8 cellular contexts compared by ENCODE assay signal in genomic region chr3:135503429-135504083, GRCh38.
DNase-seq lines count a peak whose midpoint lies in the region; ATAC-seq, FAIRE-seq and TF ChIP-seq lines count a peak whose summit lies in the region.

No MANE protein-coding gene starts in this region.

- intact Hi-C loops in GM12878 (cut with micrococcal nuclease; ENCODE audit: unreplicated experiment): loop anchor here (1.0 to 10.0 kb wide), 3 partner anchors 391 to 903 kb away; partner anchors contain the start of gene EPHB1

- WGBS in GM12878 (ENCODE audit: insufficient coverage, insufficient replicate concordance, low lambda C conversion rate, missing lambda C conversion rate): 3% methylated on average over 14 of the region's 14 CpGs
- whole genome bisulfite sequencing in iPS DF 6.9 (ENCODE audit: insufficient coverage, insufficient read length): no CpG with 5 or more reads among the region's 14 CpGs

- H3K9me3 ChIP-seq in GM12878 (replicated peaks; ENCODE audit: control insufficient read depth, insufficient read depth, low read length): no peaks in the 10 kb centered on the region
- H3K9me3 ChIP-seq in iPS DF 6.9 (ENCODE audit: control insufficient read depth, insufficient read depth, low read length): no peaks in the 10 kb centered on the region

- H3K4me3 ChIP-seq in GM12878: no peak overlapping the region
- H3K4me3 ChIP-seq in iPS DF 6.9 (ENCODE audit: low read length): no peak overlapping the region

- H2AFZ ChIP-seq in GM12878 (ENCODE audit: control insufficient read depth, low read depth, low read length): no peak overlapping the region

- H3K4me1 ChIP-seq in GM12878 (ENCODE audit: control insufficient read depth, insufficient read depth, low read length): no peaks in the 10 kb centered on the region
- no peaks in the 10 kb centered on the region; the same call in 1 of the 2 replicates for H3K4me1 ChIP-seq in iPS DF 6.9 (ENCODE audit: control insufficient read depth, insufficient read depth, low read length)

- H3K36me3 ChIP-seq in GM12878 (ENCODE audit: control insufficient read depth in 2 of 2, insufficient read depth in 2 of 2, low read length in 1 of 2) (no peaks in the 10 kb centered on the region), iPS DF 6.9 (ENCODE audit: control insufficient read depth, insufficient read depth, low read length) (no peaks in the 10 kb centered on the region)

- in situ Hi-C loops in GM12878 (cut with MboI): loop anchor here (5.0 to 10.0 kb wide), 2 partner anchors 711 to 899 kb away; no protein-coding TSS in a partner anchor

- H4K20me1 ChIP-seq in GM12878 (ENCODE audit: control insufficient read depth, insufficient read depth): no peaks in the 10 kb centered on the region

- TF ChIP-seq CTCF in GM12878 (IDR thresholded peaks at IDR 0.05 in 2 of 3, conservative IDR thresholded peaks at IDR 0.05 in 1 of 3; ENCODE audit: control insufficient read depth in 2 of 3, extremely low read depth in 1 of 3, insufficient read depth in 1 of 3, low read depth in 3 of 3, low read length in 3 of 3): peak; percentile 76 to 81 (median 80)

- H3K27ac ChIP-seq in GM12878 (ENCODE audit: control insufficient read depth, insufficient read depth): no peak overlapping the region
- no peak overlapping the region for H3K27ac ChIP-seq in iPS DF 6.9 (ENCODE audit: low read length)

- ATAC-seq in GM19372 (IDR thresholded peaks at IDR 0.05; ENCODE audit: low read depth, unreplicated experiment): peak; percentile 88
- peak; percentile 99 for ATAC-seq in GM12878
- ATAC-seq in HG03097 (IDR thresholded peaks at IDR 0.05; ENCODE audit: low FRiP score, unreplicated experiment): no peak

- DNase-seq in DMS153 (lab: John Stamatoyannopoulos, UW) (peak; percentile 76), HUDEP-2 (lab: John Stamatoyannopoulos, UW; ENCODE audit: unreplicated experiment in 76 of 76) (peak in 44 of 76 experiments; percentile 1 to 60 (median 18)), NCI-H82 (lab: John Stamatoyannopoulos, UW) (peak; percentile 72), GM12878 (ENCODE audit: low read depth, low spot score) (peak; percentile 13), iPS DF 6.9 (ENCODE audit: low read depth, low spot score) (peak; percentile 57)
- DNase-seq in stimulated activated CD4-positive, alpha-beta T cell treated with anti-CD3 and anti-CD28 coated beads, Interleukin-4, amount 100 ng/mL, for 24 hours: peak; percentile 5

- H3K4me2 ChIP-seq in GM12878 (ENCODE audit: control insufficient read depth, insufficient read depth): no peak overlapping the region

- no peaks in the 10 kb centered on the region for H3K79me2 ChIP-seq in GM12878 (ENCODE audit: control insufficient read depth, insufficient read depth, low read length)

- no peaks in the 10 kb centered on the region; a peak in 1 of 4 replicates for H3K27me3 ChIP-seq in GM12878 (replicated peaks in 1 of 2; ENCODE audit: control insufficient read depth in 2 of 2, insufficient read depth in 2 of 2, low read length in 1 of 2)
- no peaks in the 10 kb centered on the region for H3K27me3 ChIP-seq in iPS DF 6.9 (ENCODE audit: control insufficient read depth, insufficient read depth, low read length)

- no peak for TF ChIP-seq POLR2A in GM12878 (IDR thresholded peaks at IDR 0.05; ENCODE audit: low read depth, low read length)

- TF ChIP-seq RAD21 in GM12878 (IDR thresholded peaks at IDR 0.05; ENCODE audit: insufficient read depth, low read depth, low read length): peak; percentile 79

- no TSS peak for BruUV-seq in GM12878 (replicated peaks; lab: Mats Ljungman, UMichigan)

- H3K9ac ChIP-seq in GM12878 (ENCODE audit: control insufficient read depth, insufficient read depth, low read length): no peak overlapping the region

- POLR2A ChIA-PET in GM12878 (lab: Charles Lee): no interaction called here

- CTCF ChIA-PET in GM12878 (lab: Yijun Ruan, JAX): interaction anchor here (0.6 to 5.0 kb wide), 20 partner anchors 9 to 915 kb away, joined by 3 to 88 read pairs (median 3); partner anchors contain the start of gene EPHB1

- no peak for TF ChIP-seq EP300 in GM12878 (IDR thresholded peaks at IDR 0.05; ENCODE audit: borderline replicate concordance in 1 of 2, control insufficient read depth in 1 of 2, low read depth in 2 of 2, low read length in 2 of 2)

- RAD21 ChIA-PET in GM12878 (lab: Charles Lee; ENCODE audit: unreplicated experiment): interaction anchor here (0.7 to 4.3 kb wide), 14 partner anchors 66 to 906 kb away, joined by 3 to 70 read pairs (median 4); partner anchors contain the start of gene EPHB1

- peak; percentile 66 for FAIRE-seq in GM12878 (lab: Jason Lieb, UNC)

- SMC1A ChIA-PET in GM12878 (lab: Charles Lee; ENCODE audit: uncharacterized antibody, unreplicated experiment): interaction anchor here (0.7 to 4.7 kb wide), 20 partner anchors 10 to 902 kb away, joined by 3 to 64 read pairs (median 4); partner anchors contain the start of gene EPHB1

TF ChIP-seq in GM12878, 131 proteins besides CTCF, POLR2A, EP300 and RAD21:
- peak; percentile 73 for TF ChIP-seq SMC3 (IDR thresholded peaks at IDR 0.05; ENCODE audit: borderline replicate concordance, low read length)
- TF ChIP-seq PRDM15 (CRISPR knock-in tag; IDR thresholded peaks at IDR 0.05): no peak
- no peak for TF ChIP-seq ZSCAN29 (IDR thresholded peaks at IDR 0.05)

Comparison
In these comparisons a context has a peak if more than half of its experiments do, and no peak if none do; other contexts are left out.
1. DNase-seq: peak in every context shown above with its lines; median percentile 76 in DMS153; 72 in NCI-H82; 57 in iPS DF 6.9; 18 in HUDEP-2; 13 in GM12878; 5 in stimulated activated CD4-positive, alpha-beta T cell treated with anti-CD3 and anti-CD28 coated beads, Interleukin-4, amount 100 ng/mL, for 24 hours.